23 cellular contexts compared by ENCODE assay signal in genomic region chr4:125043453-125043852, GRCh38.
"Had no signal": no experiment of that assay in that cellular context is flagged by ENCODE, and none has a peak within 500 bp of the region (broad histone marks: within the 10 kb centered on the region; RNA-seq: fewer than 3 reads in every experiment).

No MANE protein-coding gene starts in this region.

- H3K4me3 ChIP-seq: colonic mucosa, dorsolateral prefrontal cortex, hepatocyte, left ventricle myocardium inferior, ovary, prostate gland, thoracic aorta, upper lobe of left lung had no signal

- H3K27ac ChIP-seq: brain microvascular endothelial cell, colonic mucosa, dorsolateral prefrontal cortex, hepatocyte, left ventricle myocardium inferior, ovary, prostate gland, thoracic aorta, upper lobe of left lung had no signal

- H3K36me3 ChIP-seq: brain microvascular endothelial cell, colonic mucosa, left ventricle myocardium inferior, ovary, prostate gland, thoracic aorta, upper lobe of left lung had no signal

- H3K4me1 ChIP-seq: colonic mucosa, left ventricle myocardium inferior, prostate gland, upper lobe of left lung had no signal

- ATAC-seq: activated naive CD8-positive, alpha-beta T cell treated with anti-CD3 and anti-CD28 coated beads, Interleukin-2, amount 50 U/mL, for 24 hours; natural killer cell treated with Interleukin-12 subunit alpha and Interleukin-12 subunit beta and Interleukin-15 and Interleukin-18, amount 100 ng/mL, for 72 hours had no signal

- H3K27me3 ChIP-seq: brain microvascular endothelial cell, colonic mucosa, dorsolateral prefrontal cortex, hepatocyte, ovary, upper lobe of left lung had no signal

- DNase-seq: activated CD4-positive, alpha-beta memory T cell treated with anti-CD3 and anti-CD28 coated beads, Interleukin-2, amount 10 ng/mL, durations not matched to agents 7 days and 5 days; activated CD4-positive, alpha-beta T cell treated with anti-CD3 and anti-CD28 coated beads for 48 hours; activated gamma-delta T cell; activated naive CD4-positive, alpha-beta T cell treated with anti-CD3 and anti-CD28 coated beads, Interleukin-2, amount 50 U/mL, for 16 hours; activated naive CD8-positive, alpha-beta T cell treated with anti-CD3 and anti-CD28 coated beads, Interleukin-2, amount 50 U/mL, for 24 hours; activated T-cell treated with anti-CD3 and anti-CD28 coated beads for 4 hours; anterior cingulate cortex; brain microvascular endothelial cell; central memory CD4-positive, alpha-beta T cell; colonic mucosa; dorsolateral prefrontal cortex; foreskin melanocyte; glutamatergic neuron; left ventricle myocardium inferior; midbrain; ovary; stimulated activated CD4-positive, alpha-beta T cell treated with anti-CD3 and anti-CD28 coated beads, Interleukin-4, amount 100 ng/mL, for 24 hours; stimulated activated naive CD4-positive, alpha-beta T cell treated with Interleukin-2 at 50 U/mL for 16 hours; upper lobe of left lung had no signal

- H3K9me3 ChIP-seq: colonic mucosa, ovary, prostate gland, thoracic aorta, upper lobe of left lung had no signal
